In the genomic region with DNA sequence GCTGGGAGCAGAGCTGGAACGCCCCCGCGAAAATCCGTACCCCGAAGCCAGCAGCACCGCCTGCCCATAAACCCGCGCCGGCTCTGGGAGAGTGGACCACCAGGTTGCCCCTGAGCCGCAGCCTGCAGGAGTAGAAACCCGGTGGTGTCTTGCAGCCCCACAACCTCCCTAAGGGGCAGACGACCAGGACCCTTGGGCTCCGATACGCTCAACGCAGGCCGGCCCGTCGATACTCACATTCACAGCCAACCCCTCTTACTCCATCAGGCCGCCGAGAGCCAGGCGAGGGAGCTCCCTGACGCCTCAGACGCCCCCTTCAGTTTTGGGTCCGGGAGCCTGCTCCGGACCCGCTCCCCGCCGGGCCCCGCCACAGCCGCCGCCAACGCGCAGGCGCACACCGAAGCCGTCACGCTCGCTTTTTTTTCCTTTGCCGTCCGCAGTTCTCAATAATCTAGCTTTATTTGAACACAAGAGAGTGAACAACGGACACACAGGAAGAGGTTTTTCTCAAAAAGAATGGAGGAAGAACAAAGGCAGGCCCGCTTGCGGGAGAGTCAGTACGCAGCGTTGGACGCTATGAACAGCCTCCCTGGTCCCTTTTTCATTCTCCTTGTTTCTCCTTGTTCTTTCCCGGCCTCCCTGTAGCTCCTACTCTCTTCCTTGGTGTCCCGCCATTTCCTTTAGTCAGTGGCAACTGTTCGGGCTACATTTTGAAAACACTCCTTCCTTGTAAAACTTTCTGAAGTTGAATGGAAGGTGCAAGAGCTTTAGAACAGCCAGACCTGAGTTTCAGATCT, we compare ENCODE assay signal across 8 cellular contexts. TPM values are rescaled to one million over a fixed set of nuclear protein-coding genes. Genes with fewer than 3 reads are reported as not detected.
DNase-seq lines count a peak whose midpoint lies in the region; ATAC-seq lines count a peak whose summit lies in the region.

A gene (minus strand): TSS at position 399 of the 797 bp plus-strand sequence. CDS start 18,852 bp downstream, outside the sequence.

- peak; percentile 85 for DNase-seq in A172 (ENCODE audit: low spot score)
- DNase-seq in NCI-H748 treated with DMSO at 0.1 percent for 48 hours (lab: John Stamatoyannopoulos, UW) = peak; percentile 60
- DNase-seq in activated CD4-positive, alpha-beta T cell treated with anti-CD3 and anti-CD28 coated beads, Interleukin-2, amount 50 U/mL, for 24 hours (ENCODE audit: low read depth in 1 of 2, low spot score in 1 of 2) = peak; percentile 69 to 84
- DNase-seq in dermis blood vessel endothelial cell = peak; percentile 94
- DNase-seq in left lobe of liver (ENCODE audit: low spot score) = peak; percentile 90
- DNase-seq in stimulated activated CD4-positive, alpha-beta T cell treated with anti-CD3 and anti-CD28 coated beads, Interleukin-2, amount 100 ng/mL, for 4 hours (ENCODE audit: low read depth) = peak; percentile 75

- ATAC-seq in GM18861 (IDR thresholded peaks at IDR 0.05; ENCODE audit: unreplicated experiment) (peak; percentile 57), HG03521 (IDR thresholded peaks at IDR 0.05; ENCODE audit: unreplicated experiment) (peak; percentile 61), left lobe of liver (peak; percentile 70)

RNA-seq across cellular contexts. Expression of the gene that starts here (rescaled TPM):
- total RNA-seq in A172 (2014; rRNA removed; shearing (Covaris generic)) = 37.4 and 45.4 TPM in 2 replicates
- total RNA-seq in dermis blood vessel endothelial cell (46.3 and 58.3 TPM in 2 replicates), left lobe of liver (20.2 TPM)

Comparison
In these comparisons a context has a peak if more than half of its experiments do, and no peak if none do; other contexts are left out.
1. Peak in every context shown above with its lines: DNase-seq and ATAC-seq.